ENCODE assay signal across 8 cellular contexts in genomic region chr6:42045538-42046460, GRCh38. TPM values are rescaled to one million over a fixed set of nuclear protein-coding genes. Genes with fewer than 3 reads are reported as not detected.
DNase-seq lines count a peak whose midpoint lies in the region; ATAC-seq and TF ChIP-seq lines count a peak whose summit lies in the region.

No MANE protein-coding gene starts in this region.

- no peak overlapping the region for H3K4me3 ChIP-seq in SK-N-SH (ENCODE audit: low read depth in 2 of 2, low read length in 1 of 2)

- H3K27me3 ChIP-seq in SK-N-SH (ENCODE audit: insufficient read depth): no peaks in the 10 kb centered on the region

- no peak overlapping the region for H3K9ac ChIP-seq in SK-N-SH

- H3K79me2 ChIP-seq in SK-N-SH (ENCODE audit: insufficient read depth): no peaks in the 10 kb centered on the region

- WGBS in SK-N-SH (ENCODE audit: low lambda C conversion rate): 68% methylated on average over 14 of the region's 14 CpGs

- POLR2A ChIA-PET in SK-N-SH (lab: Yijun Ruan, JAX): no interaction called here

- no peaks in the 10 kb centered on the region for H3K36me3 ChIP-seq in SK-N-SH (replicated peaks in 1 of 2; ENCODE audit: control insufficient read depth in 1 of 2, insufficient read depth in 2 of 2, low read length in 1 of 2)

- TF ChIP-seq CTCF in SK-N-SH (IDR thresholded peaks at IDR 0.05): no peak

- CTCF ChIA-PET in SK-N-SH (lab: Yijun Ruan, JAX): interaction anchor here (1.2 to 9.1 kb wide), 12 partner anchors 18 to 261 kb away, joined by 3 to 118 read pairs (median 8); partner anchors contain the start of genes BYSL, CCND3, MED20 and PRICKLE4

- peak overlapping the region in 1 of 2 experiments; percentile 7; a peak in 1 of 4 replicates for H3K27ac ChIP-seq in SK-N-SH (ENCODE audit: low read depth in 2 of 2, low read length in 1 of 2)
- H3K27ac ChIP-seq in substantia nigra (ENCODE audit: low read depth, low read length, poor library complexity, severe bottlenecking): peak overlapping the region; percentile 77

- H4K20me1 ChIP-seq in SK-N-SH (ENCODE audit: insufficient read depth): no peaks in the 10 kb centered on the region

- H3F3A ChIP-seq in SK-N-SH (replicated peaks; ENCODE audit: insufficient read depth): peaks cover 9% of the 10 kb centered on the region

- no peaks in the 10 kb centered on the region for H3K9me2 ChIP-seq in SK-N-SH

- TF ChIP-seq RAD21 in SK-N-SH (IDR thresholded peaks at IDR 0.05; ENCODE audit: low read length): no peak

- TF ChIP-seq EP300 in SK-N-SH (IDR thresholded peaks at IDR 0.05; ENCODE audit: borderline replicate concordance in 1 of 2, low read depth in 1 of 2, low read length in 1 of 2): no peak

- DNase-seq in SK-N-SH: no peak
- peak; percentile 40 to 62 for DNase-seq in NOMO-1 (lab: John Stamatoyannopoulos, UW; ENCODE audit: unreplicated experiment in 2 of 2)
- peak; percentile 75 for DNase-seq in activated T-cell treated with anti-CD3 and anti-CD28 coated beads, Interleukin-2, amount 50 U/mL, for 1 hour
- DNase-seq in myocyte (ENCODE audit: low read depth): peak; percentile 70
- peak in 42 of 49 donors; percentile 18 to 80 (median 54) for DNase-seq in substantia nigra (lab: John Stamatoyannopoulos, UW)

- peak overlapping the region; percentile 51; the same call in 1 of the 2 replicates for H3K4me2 ChIP-seq in SK-N-SH

- no peaks in the 10 kb centered on the region for H3K9me3 ChIP-seq in SK-N-SH

- H2AFZ ChIP-seq in SK-N-SH (ENCODE audit: low read depth): no peak overlapping the region

- H3K4me1 ChIP-seq in SK-N-SH (ENCODE audit: control insufficient read depth in 1 of 2, insufficient read depth in 2 of 2, low read depth in 1 of 2, low read length in 1 of 2): peaks cover 8 to 13% of the 10 kb centered on the region in 2 experiments; a peak in 2 of 4 replicates

- ATAC-seq in SK-N-SH treated with all-trans-retinoic acid at 6 μM for 48 hours (no peak), esophagus mucosa (peak; percentile 82), HG03280 (IDR thresholded peaks at IDR 0.05; ENCODE audit: unreplicated experiment) (no peak)

TF ChIP-seq in SK-N-SH, 30 proteins besides CTCF, POLR2A, EP300 and RAD21 (continues in another document):
- TF ChIP-seq POLR2AphosphoS5 (IDR thresholded peaks at IDR 0.05; ENCODE audit: low read depth, low read length) (no peak), NFIC (IDR thresholded peaks at IDR 0.05; ENCODE audit: borderline replicate concordance) (peak; percentile 27; the same call in 1 of the 2 replicates), GABPA (IDR thresholded peaks at IDR 0.05; ENCODE audit: low read depth) (no peak), ELF1 (IDR thresholded peaks at IDR 0.05) (no peak), GATA2 (CRISPR knock-in tag; IDR thresholded peaks at IDR 0.05) (no peak), JUND (IDR thresholded peaks at IDR 0.05) (no peak), MXI1 (IDR thresholded peaks at IDR 0.05; ENCODE audit: low read depth, low read length) (no peak), RXRA (IDR thresholded peaks at IDR 0.05; ENCODE audit: borderline replicate concordance, low read depth) (no peak), MEF2A (IDR thresholded peaks at IDR 0.05; ENCODE audit: borderline replicate concordance, low read depth) (no peak), RFX5 (IDR thresholded peaks at IDR 0.05; ENCODE audit: low read length) (no peak), ZBTB33 (IDR thresholded peaks at IDR 0.05; ENCODE audit: borderline replicate concordance, low read depth) (no peak), PBX3 (IDR thresholded peaks at IDR 0.05) (peak; percentile 11; the same call in 1 of the 2 replicates), FOSL2 (IDR thresholded peaks at IDR 0.05; ENCODE audit: borderline replicate concordance, low read depth) (no peak)

TF ChIP-seq in SK-N-SH treated with all-trans-retinoic acid at 6 μM for 48 hours, 23 proteins besides CTCF, POLR2A, EP300 and RAD21 (continues in another document):
- no peak for TF ChIP-seq ZFP30 (CRISPR knock-in tag; IDR thresholded peaks at IDR 0.05)
- TF ChIP-seq TSHZ2 (CRISPR knock-in tag; IDR thresholded peaks at IDR 0.05): no peak
- no peak for TF ChIP-seq GLIS3 (CRISPR knock-in tag; IDR thresholded peaks at IDR 0.05)
- TF ChIP-seq ARNTL (CRISPR knock-in tag; IDR thresholded peaks at IDR 0.05; ENCODE audit: borderline replicate concordance, low read depth): no peak
- no peak for TF ChIP-seq ZC3H10 (CRISPR knock-in tag; IDR thresholded peaks at IDR 0.05)
- no peak for TF ChIP-seq PATZ1 (CRISPR knock-in tag; IDR thresholded peaks at IDR 0.05; ENCODE audit: borderline replicate concordance)
- TF ChIP-seq ESRRG (CRISPR knock-in tag; IDR thresholded peaks at IDR 0.05): no peak
- TF ChIP-seq BACH2 (CRISPR knock-in tag; IDR thresholded peaks at IDR 0.05; ENCODE audit: borderline replicate concordance): no peak
- no peak for TF ChIP-seq ZNF8 (CRISPR knock-in tag; IDR thresholded peaks at IDR 0.05)
- TF ChIP-seq POU6F1 (CRISPR knock-in tag; IDR thresholded peaks at IDR 0.05; ENCODE audit: borderline replicate concordance, low read depth): no peak
- no peak for TF ChIP-seq TOX (CRISPR knock-in tag; IDR thresholded peaks at IDR 0.05; ENCODE audit: borderline replicate concordance)
- no peak for TF ChIP-seq ISL1 (CRISPR knock-in tag; IDR thresholded peaks at IDR 0.05)
- TF ChIP-seq RARB (CRISPR knock-in tag; IDR thresholded peaks at IDR 0.05): no peak
- TF ChIP-seq SNAI2 (CRISPR knock-in tag; IDR thresholded peaks at IDR 0.05): no peak
- no peak for TF ChIP-seq ZNF70 (CRISPR knock-in tag; IDR thresholded peaks at IDR 0.05)
- TF ChIP-seq OSR1 (CRISPR knock-in tag; IDR thresholded peaks at IDR 0.05): no peak
- TF ChIP-seq CSDC2 (CRISPR knock-in tag; IDR thresholded peaks at IDR 0.05): no peak

RNA-seq across cellular contexts. Expression of gene TAF8, which starts 4.5 kb away (rescaled TPM):
- polyA plus RNA-seq in SK-N-SH (2012; rRNA removed): 21.7 and 27.8 TPM in 2 replicates
- 16.9 and 17.1 TPM in 2 replicates for polyA plus RNA-seq in SK-N-SH (2012; cell fraction: cytosol; rRNA removed)
- polyA plus RNA-seq in SK-N-SH (2012; cell fraction: nucleus; rRNA removed): 24.3 and 33.4 TPM in 2 replicates
- total RNA-seq in esophagus mucosa: 13.8 TPM
- total RNA-seq in myocyte: 18.9 and 25.1 TPM in 2 replicates
- 10.4 TPM for polyA plus RNA-seq in myocyte (2012)
